In genomic region chr22:41532908-41533825, GRCh38 we compare ENCODE assay signal across 8 cellular contexts.
DNase-seq lines count a peak whose midpoint lies in the region; ATAC-seq and TF ChIP-seq lines count a peak whose summit lies in the region.

No MANE protein-coding gene starts in this region.

- TF ChIP-seq CTCF in GM06990 (IDR thresholded peaks at IDR 0.05; ENCODE audit: insufficient read depth, low read length, poor library complexity, severe bottlenecking) (peak; percentile 87), MM.1S (IDR thresholded peaks at IDR 0.05; ENCODE audit: low read length) (peak; percentile 85)

- H3K27me3 ChIP-seq in GM06990 (replicated peaks; ENCODE audit: control insufficient read depth, insufficient read depth, low read length) (no peaks in the 10 kb centered on the region), MM.1S (replicated peaks; ENCODE audit: insufficient read depth, low read length) (no peaks in the 10 kb centered on the region), layer of hippocampus (ENCODE audit: control insufficient read depth, insufficient read depth, low read length) (no peaks in the 10 kb centered on the region)

- H3K9me3 ChIP-seq in MM.1S (replicated peaks; ENCODE audit: insufficient read depth, low read length), result no peaks in the 10 kb centered on the region

- H3K4me2 ChIP-seq in MM.1S (ENCODE audit: low read depth, low read length), result no peak overlapping the region

- H3K4me1 ChIP-seq in MM.1S (ENCODE audit: low read length), result no peaks in the 10 kb centered on the region

- H3K4me3 ChIP-seq in GM06990 (replicated peaks; ENCODE audit: low read depth, low read length) (no peak overlapping the region), MM.1S (ENCODE audit: low read length) (no peak overlapping the region)

- H3K9ac ChIP-seq in MM.1S (ENCODE audit: low read length), result no peak overlapping the region

- peaks cover 15% of the 10 kb centered on the region for H3K79me2 ChIP-seq in MM.1S (ENCODE audit: low read length)

- H3K36me3 ChIP-seq in GM06990 (ENCODE audit: control insufficient read depth, insufficient read depth, low read length), result peaks cover 44% of the 10 kb centered on the region
- peaks cover 2% of the 10 kb centered on the region; the same call in 1 of the 2 replicates for H3K36me3 ChIP-seq in MM.1S (replicated peaks; ENCODE audit: insufficient read depth, low read length)

- no peaks in the 10 kb centered on the region for H3F3A ChIP-seq in MM.1S (ENCODE audit: insufficient read depth, low read length)

- no peaks in the 10 kb centered on the region for H4K20me1 ChIP-seq in MM.1S (ENCODE audit: insufficient read depth, low read length)

- no peak for DNase-seq in GM06990 (ENCODE audit: extremely low read depth, insufficient read length)
- DNase-seq in MM.1S, result peak; percentile 63
- DNase-seq in activated CD4-positive, CD25-positive, alpha-beta regulatory T cell treated with anti-CD3 and anti-CD28 coated beads, Interleukin-2, amount 50 U/mL, for 16 hours (ENCODE audit: low read depth, low spot score), result peak; percentile 43
- peak in 40 of 61 donors; percentile 12 to 73 (median 40) for DNase-seq in caudate nucleus (lab: John Stamatoyannopoulos, UW)
- peak; percentile 31 to 64 for DNase-seq in stimulated activated CD4-positive, alpha-beta T cell treated with anti-CD3 and anti-CD28 coated beads, Interleukin-4, amount 100 ng/mL, for 4 hours

- H2AFZ ChIP-seq in MM.1S (ENCODE audit: low read length), result no peak overlapping the region

- H3K9me2 ChIP-seq in MM.1S (replicated peaks; ENCODE audit: insufficient read depth, low read length), result no peaks in the 10 kb centered on the region

- ATAC-seq in HG03571 (IDR thresholded peaks at IDR 0.05; ENCODE audit: unreplicated experiment) (no peak), HG02973 (IDR thresholded peaks at IDR 0.05; ENCODE audit: unreplicated experiment) (no peak)

- H3K27ac ChIP-seq in MM.1S (ENCODE audit: low read length) (no peak overlapping the region), caudate nucleus (ENCODE audit: low read depth, low read length) (peak overlapping the region; percentile 77), layer of hippocampus (ENCODE audit: low read depth, low read length) (peak overlapping the region; percentile 60)
